Comparison of ENCODE assay signal across 28 cellular contexts in genomic region chr16:2690852-2691251, GRCh38. TPM values are rescaled to one million over a fixed set of nuclear protein-coding genes. Genes with fewer than 3 reads are reported as not detected.
DNase-seq lines count a peak whose midpoint lies in the region; ATAC-seq and TF ChIP-seq lines count a peak whose summit lies in the region.
"Had no signal": no experiment of that assay in that cellular context is flagged by ENCODE, and none has a peak within 500 bp of the region (broad histone marks: within the 10 kb centered on the region; RNA-seq: fewer than 3 reads in every experiment).

No MANE protein-coding gene starts in this region.

- CTCF ChIA-PET in activated B cell treated with CpG ODN at 0.5 μM for 24 hours (lab: Charles Lee): no interaction called here

- intact Hi-C loops in activated B cell treated with CpG ODN at 0.5 μM for 24 hours (cut with micrococcal nuclease): no loop called here

- H3K9me3 Mint-ChIP-seq in activated B cell treated with CpG ODN at 0.5 μM for 24 hours: no peaks in the 10 kb centered on the region
- no peaks in the 10 kb centered on the region for H3K9me3 Mint-ChIP-seq in neural progenitor cell
- H3K9me3 Mint-ChIP-seq: activated T-cell treated with anti-CD3 and anti-CD28 coated beads, Interleukin-2, amount 50 U/mL, for 24 hours had no signal

- H3K36me3 Mint-ChIP-seq in activated B cell treated with CpG ODN at 0.5 μM for 24 hours (ENCODE audit: low read depth) (peaks cover 12% of the 10 kb centered on the region), neural progenitor cell (no peaks in the 10 kb centered on the region)

- H4K20me1 ChIP-seq in BLaER1 treated with 17β-estradiol and CSF1 and Interleukin-3, amounts not matched to agents 10 nM and 100 nM: peaks cover 59 to 67% (median 62%) of the 10 kb centered on the region in 11 experiments
- H4K20me1 ChIP-seq in neural progenitor cell (ENCODE audit: low read depth): peaks cover 23% of the 10 kb centered on the region

- peak overlapping the region in 8 of 11 experiments; percentile 17 to 79 (median 66); a peak in 11 of 22 replicates for H3K27ac ChIP-seq in BLaER1 treated with 17β-estradiol and CSF1 and Interleukin-3, amounts not matched to agents 10 nM and 100 nM
- H3K27ac ChIP-seq in neural progenitor cell: no peak overlapping the region
- H3K27ac ChIP-seq: brain microvascular endothelial cell, colonic mucosa, esophagus squamous epithelium, hepatocyte, SJSA1 had no signal

- no peaks in the 10 kb centered on the region for H3K27me3 Mint-ChIP-seq in activated B cell treated with CpG ODN at 0.5 μM for 24 hours
- H3K27me3 Mint-ChIP-seq in neural progenitor cell (ENCODE audit: insufficient read depth, low read depth): no peaks in the 10 kb centered on the region
- H3K27me3 Mint-ChIP-seq: activated T-cell treated with anti-CD3 and anti-CD28 coated beads, Interleukin-2, amount 50 U/mL, for 24 hours had no signal

- H3K79me2 ChIP-seq in neural progenitor cell (ENCODE audit: low read depth): peaks cover 47% of the 10 kb centered on the region

- no peaks in the 10 kb centered on the region for H3K27me3 ChIP-seq in BLaER1 treated with 17β-estradiol and CSF1 and Interleukin-3, amounts not matched to agents 10 nM and 100 nM
- no peaks in the 10 kb centered on the region for H3K27me3 ChIP-seq in neural progenitor cell
- H3K27me3 ChIP-seq: BE2C, brain microvascular endothelial cell, colonic mucosa, esophagus squamous epithelium, hepatocyte, SJSA1 had no signal

- peak overlapping the region in 9 of 11 experiments; percentile 40 to 70 (median 63); a peak in 15 of 22 replicates for H3K9ac ChIP-seq in BLaER1 treated with 17β-estradiol and CSF1 and Interleukin-3, amounts not matched to agents 10 nM and 100 nM
- peak overlapping the region; percentile 27 for H3K9ac ChIP-seq in neural progenitor cell

- peaks cover 6 to 24% (median 19%) of the 10 kb centered on the region in 11 experiments; a peak in 19 of 22 replicates for H3K36me3 ChIP-seq in BLaER1 treated with 17β-estradiol and CSF1 and Interleukin-3, amounts not matched to agents 10 nM and 100 nM
- H3K36me3 ChIP-seq in neural progenitor cell: no peaks in the 10 kb centered on the region
- H3K36me3 ChIP-seq: colonic mucosa had no signal

- H3K27ac Mint-ChIP-seq in activated B cell treated with CpG ODN at 0.5 μM for 24 hours: peak overlapping the region; percentile 41
- H3K27ac Mint-ChIP-seq in neural progenitor cell: peak overlapping the region; percentile 59
- H3K27ac Mint-ChIP-seq: activated T-cell treated with anti-CD3 and anti-CD28 coated beads, Interleukin-2, amount 50 U/mL, for 24 hours had no signal

- no peak overlapping the region for H2AFZ ChIP-seq in neural progenitor cell (replicated peaks)
- H2AFZ ChIP-seq: hepatocyte had no signal

- H3K4me1 ChIP-seq in BLaER1 treated with 17β-estradiol and CSF1 and Interleukin-3, amounts not matched to agents 10 nM and 100 nM: peaks cover 59 to 64% (median 62%) of the 10 kb centered on the region in 10 experiments
- peaks cover 16% of the 10 kb centered on the region for H3K4me1 ChIP-seq in neural progenitor cell
- H3K4me1 ChIP-seq: BE2C, Caco-2, SJSA1 had no signal

- no peaks in the 10 kb centered on the region for H3K9me3 ChIP-seq in BLaER1 treated with 17β-estradiol and CSF1 and Interleukin-3, amounts not matched to agents 10 nM and 100 nM (replicated peaks in 1 of 11)
- H3K9me3 ChIP-seq in neural progenitor cell (ENCODE audit: low read depth): no peaks in the 10 kb centered on the region
- H3K9me3 ChIP-seq: BE2C, Caco-2, colonic mucosa, esophagus squamous epithelium, SJSA1 had no signal

- ATAC-seq in activated B cell treated with CpG ODN at 0.5 μM for 24 hours (ENCODE audit: low read depth) (no peak), HG02973 (IDR thresholded peaks at IDR 0.05; ENCODE audit: unreplicated experiment) (no peak)
- ATAC-seq: K562, left lobe of liver had no signal

- no peaks in the 10 kb centered on the region for H3F3A ChIP-seq in neural progenitor cell (ENCODE audit: low read depth)

- TF ChIP-seq CTCF in activated B cell treated with CpG ODN at 0.5 μM for 24 hours (IDR thresholded peaks at IDR 0.05) (no peak), neural progenitor cell (IDR thresholded peaks at IDR 0.05) (no peak)

- POLR2A ChIA-PET in activated B cell treated with CpG ODN at 0.5 μM for 24 hours (lab: Charles Lee): no interaction called here

- H3K4me3 ChIP-seq in BLaER1 treated with 17β-estradiol and CSF1 and Interleukin-3, amounts not matched to agents 10 nM and 100 nM: peak overlapping the region in 3 of 10 experiments; percentile 26 to 51 (median 37); a peak in 1 of 20 replicates
- no peak overlapping the region for H3K4me3 ChIP-seq in neural progenitor cell
- H3K4me3 ChIP-seq: colonic mucosa, esophagus squamous epithelium, hepatocyte, K562, SJSA1, smooth muscle cell had no signal

- H3K4me1 Mint-ChIP-seq in activated B cell treated with CpG ODN at 0.5 μM for 24 hours (peaks cover 31% of the 10 kb centered on the region), neural progenitor cell (peaks cover 11% of the 10 kb centered on the region)

- H3K4me2 ChIP-seq in BLaER1 treated with 17β-estradiol and CSF1 and Interleukin-3, amounts not matched to agents 10 nM and 100 nM: peak overlapping the region; percentile 82 to 98 (median 93)
- H3K4me2 ChIP-seq in neural progenitor cell: no peak overlapping the region
- H3K4me2 ChIP-seq: hepatocyte, smooth muscle cell had no signal

- H3K4me3 Mint-ChIP-seq in activated B cell treated with CpG ODN at 0.5 μM for 24 hours (no peak overlapping the region), neural progenitor cell (no peak overlapping the region)
- H3K4me3 Mint-ChIP-seq: activated T-cell treated with anti-CD3 and anti-CD28 coated beads, Interleukin-2, amount 50 U/mL, for 24 hours had no signal

- DNase-seq in activated B cell treated with CpG ODN at 0.5 μM for 24 hours (no peak), epidermal melanocyte (ENCODE audit: insufficient read length, low spot score) (peak; percentile 3), neural progenitor cell (ENCODE audit: low spot score) (no peak), NCI-H1105 (lab: John Stamatoyannopoulos, UW) (no peak)
- DNase-seq in activated CD4-positive, alpha-beta T cell treated with anti-CD3 and anti-CD28 coated beads, Interleukin-2, amount 50 U/mL, for 48 hours: no peak
- no peak for DNase-seq in activated CD8-positive, alpha-beta memory T cell treated with anti-CD3 and anti-CD28 coated beads, Interleukin-2, amount 50 U/mL, for 48 hours
- DNase-seq: activated T-cell treated with anti-CD3 and anti-CD28 coated beads, Interleukin-2, amount 50 U/mL, for 24 hours; BE2C; brain microvascular endothelial cell; Caco-2; colonic mucosa; DMS79; esophagus squamous epithelium; foreskin melanocyte; mesendoderm; NCI-H1105 treated with DMSO at 0.1 percent for 48 hours; NCI-H1930; NCI-H2227 treated with DMSO at 0.1 percent for 48 hours; NCI-H69; occipital lobe; stimulated activated CD4-positive, alpha-beta T cell treated with anti-CD3 and anti-CD28 coated beads, Interleukin-1b, Interleukin-23, amount 100 ng/mL, for 48 hours had no signal

RNA-seq across cellular contexts. Expression of gene KCTD5, which starts 8.5 kb away (rescaled TPM):
- total RNA-seq in activated B cell treated with CpG ODN at 0.5 μM for 24 hours (30.3 and 31.4 TPM in 2 replicates), neural progenitor cell (ENCODE audit: low replicate concordance) (21.6 and 34.5 TPM in 2 replicates)

RNA-seq across cellular contexts. Expression of gene PRSS27, which starts 29.2 kb away (rescaled TPM):
- total RNA-seq in activated B cell treated with CpG ODN at 0.5 μM for 24 hours: 1.5 and 1.8 TPM in 2 replicates
- 1.8 and 5.1 TPM in 2 replicates for total RNA-seq in neural progenitor cell (ENCODE audit: low replicate concordance)
